2 cellular contexts compared by ENCODE assay signal in the genomic region with DNA sequence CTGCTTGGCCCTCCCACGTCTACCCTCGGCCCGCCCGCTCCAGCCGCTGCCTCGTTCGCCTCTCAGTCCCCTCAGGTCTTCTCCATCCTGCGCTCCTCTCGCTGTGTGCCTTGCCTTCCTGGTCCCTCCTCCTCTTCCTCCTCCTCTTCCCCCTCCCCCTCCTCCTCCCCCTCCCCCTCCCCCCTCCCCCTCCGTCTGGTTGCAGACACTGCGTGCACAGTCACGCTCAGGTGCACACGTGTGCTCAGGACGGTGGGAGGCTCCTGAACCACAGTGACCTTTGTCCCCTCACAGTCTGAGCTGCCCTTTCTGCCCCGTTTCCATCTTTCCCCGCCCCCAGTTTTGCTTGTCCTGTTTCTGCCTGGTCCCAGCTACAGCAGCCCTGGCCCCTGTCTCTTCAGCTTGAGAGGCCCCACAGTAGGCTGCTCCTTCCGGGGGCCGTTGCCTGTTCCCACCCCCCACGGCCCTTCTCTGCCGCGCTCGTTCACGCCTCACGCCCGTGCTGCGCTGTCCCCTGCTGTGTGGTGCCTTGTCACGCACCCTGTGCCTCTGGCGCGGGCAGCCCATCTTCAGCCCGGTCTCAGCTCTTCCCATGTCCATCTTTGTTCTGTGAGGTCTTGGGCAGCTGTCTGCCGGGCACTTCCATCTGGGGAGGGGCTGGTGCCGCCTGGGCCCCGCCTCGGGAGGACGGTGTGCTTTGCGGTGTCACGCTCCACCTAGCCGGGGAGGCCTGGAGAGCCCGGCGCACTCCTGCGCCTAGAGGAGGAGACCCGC.
A peak's percentile ranks its signal among the peaks of the same experiment; 100 is the strongest.
TF ChIP-seq lines count a peak whose summit lies in the region.

No MANE protein-coding gene starts in this region.

TF ChIP-seq in HEK293, 187 proteins besides CTCF, POLR2A, EP300 and RAD21:
- 0 out of 2 replicates have a peak, but pooled peaks have one; percentile 25 for TF ChIP-seq PATZ1 (tag by site-specific recombination; IDR thresholded peaks at IDR 0.05)
- TF ChIP-seq ZNF677 (tag by site-specific recombination; IDR thresholded peaks at IDR 0.05), result no peak
- TF ChIP-seq KLF1 (tag by site-specific recombination; IDR thresholded peaks at IDR 0.05), result peak; percentile 43; the same call in 1 of the 2 replicates
- 0 out of 2 replicates have a peak, but pooled peaks have one; percentile 13 for TF ChIP-seq SP2 (tag by site-specific recombination; IDR thresholded peaks at IDR 0.05)
- TF ChIP-seq BCL11B (tag by site-specific recombination; IDR thresholded peaks at IDR 0.05; ENCODE audit: low read depth), result no peak
- TF ChIP-seq KLF8 (tag by site-specific recombination; IDR thresholded peaks at IDR 0.05), result peak; percentile 50; the same call in 1 of the 2 replicates
- TF ChIP-seq ZNF501 (tag by site-specific recombination; IDR thresholded peaks at IDR 0.05), result no peak
- no peak for TF ChIP-seq ZNF202 (tag by site-specific recombination; IDR thresholded peaks at IDR 0.05; ENCODE audit: borderline replicate concordance)
- TF ChIP-seq PRDM1 (tag by site-specific recombination; IDR thresholded peaks at IDR 0.05), result no peak
- TF ChIP-seq, protein P1, sequence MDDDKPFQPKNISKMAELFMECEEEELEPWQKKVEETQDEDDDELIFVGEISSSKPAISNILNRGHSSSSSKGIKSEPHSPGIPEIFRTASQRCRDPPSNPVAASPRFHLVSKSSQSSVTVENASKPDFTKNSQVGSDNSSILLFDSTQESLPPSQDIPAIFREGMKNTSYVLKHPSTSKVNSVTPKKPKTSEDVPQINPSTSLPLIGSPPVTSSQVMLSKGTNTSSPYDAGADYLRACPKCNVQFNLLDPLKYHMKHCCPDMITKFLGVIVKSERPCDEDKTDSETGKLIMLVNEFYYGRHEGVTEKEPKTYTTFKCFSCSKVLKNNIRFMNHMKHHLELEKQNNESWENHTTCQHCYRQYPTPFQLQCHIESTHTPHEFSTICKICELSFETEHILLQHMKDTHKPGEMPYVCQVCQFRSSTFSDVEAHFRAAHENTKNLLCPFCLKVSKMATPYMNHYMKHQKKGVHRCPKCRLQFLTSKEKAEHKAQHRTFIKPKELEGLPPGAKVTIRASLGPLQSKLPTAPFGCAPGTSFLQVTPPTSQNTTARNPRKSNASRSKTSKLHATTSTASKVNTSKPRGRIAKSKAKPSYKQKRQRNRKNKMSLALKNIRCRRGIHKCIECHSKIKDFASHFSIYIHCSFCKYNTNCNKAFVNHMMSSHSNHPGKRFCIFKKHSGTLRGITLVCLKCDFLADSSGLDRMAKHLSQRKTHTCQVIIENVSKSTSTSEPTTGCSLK (tag by site-specific recombination; IDR thresholded peaks at IDR 0.05), result no peak
- TF ChIP-seq ZNF843 (tag by site-specific recombination; IDR thresholded peaks at IDR 0.05), result no peak

TF ChIP-seq in GM12878, 131 proteins besides CTCF, POLR2A, EP300 and RAD21:
- TF ChIP-seq ZNF274 (IDR thresholded peaks at IDR 0.05; ENCODE audit: insufficient read depth, insufficient read length), result no peak
- peak; percentile 57; the same call in 1 of the 2 replicates for TF ChIP-seq PAX5 (IDR thresholded peaks at IDR 0.05; ENCODE audit: borderline replicate concordance, low read depth, low read length)
